Comparison of ENCODE assay signal across 16 cellular contexts in the genomic region with DNA sequence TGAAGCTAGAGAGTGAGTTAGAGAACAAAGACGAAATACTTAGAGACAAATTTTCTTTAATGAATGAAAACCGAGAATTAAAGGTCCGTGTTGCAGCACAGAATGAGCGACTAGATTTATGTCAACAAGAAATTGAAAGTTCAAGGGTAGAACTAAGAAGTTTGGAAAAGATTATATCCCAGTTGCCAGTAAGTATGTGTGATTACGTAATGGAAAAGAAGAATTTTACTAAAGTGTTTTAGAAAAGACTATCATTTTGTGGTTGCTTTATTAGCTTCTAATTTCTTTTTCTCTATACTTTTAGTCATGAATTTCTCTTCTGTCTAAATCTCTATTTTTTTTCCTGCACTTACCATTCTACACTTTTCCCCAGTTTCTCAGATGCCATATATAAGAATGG. TPM values are rescaled to one million over a fixed set of nuclear protein-coding genes. Genes with fewer than 3 reads are reported as not detected.
A peak's percentile ranks its signal among the peaks of the same experiment; 100 is the strongest.
DNase-seq lines count a peak whose midpoint lies in the region; ATAC-seq, FAIRE-seq and TF ChIP-seq lines count a peak whose summit lies in the region.
"Had no signal": no experiment of that assay in that cellular context is flagged by ENCODE, and none has a peak within 500 bp of the region (broad histone marks: within the 10 kb centered on the region; RNA-seq: fewer than 3 reads in every experiment).

No MANE protein-coding gene starts in this region.

- no peaks in the 10 kb centered on the region for H3K4me1 ChIP-seq in IMR-90 (ENCODE audit: control insufficient read depth, insufficient read depth, low read length)
- no peaks in the 10 kb centered on the region for H3K4me1 ChIP-seq in K562 (replicated peaks in 1 of 2; ENCODE audit: control insufficient read depth in 2 of 2, insufficient read depth in 2 of 2, low read length in 2 of 2)
- no peaks in the 10 kb centered on the region for H3K4me1 ChIP-seq in left lung

- H2AFZ ChIP-seq in IMR-90 (replicated peaks; ENCODE audit: low read length, poor library complexity) (no peak overlapping the region), K562 (ENCODE audit: low read depth, low read length) (no peak overlapping the region)
- H2AFZ ChIP-seq: GM23248 had no signal

- CTCF ChIA-PET in IMR-90 (lab: Yijun Ruan, JAX) (interaction anchor here (0.5 kb wide), 1 partner anchor 10 kb away, joined by 3 read pairs; no protein-coding TSS in a partner anchor), K562 (lab: Yijun Ruan, JAX; ENCODE audit: low intra/inter-chr PET ratio) (no interaction called here)

- TF ChIP-seq RAD21 in IMR-90 (IDR thresholded peaks at IDR 0.05; ENCODE audit: low read length) (no peak), K562 (CRISPR knock-in tag; conservative IDR thresholded peaks at IDR 0.05 in 1 of 2, IDR thresholded peaks at IDR 0.05 in 1 of 2) (no peak)

- H3K56ac ChIP-seq in IMR-90 (ENCODE audit: extremely low read depth, insufficient read depth, low read length): no peak overlapping the region

- no peak overlapping the region for H3K23ac ChIP-seq in IMR-90 (ENCODE audit: low read depth, low read length)

- no peak overlapping the region for H3K18ac ChIP-seq in IMR-90 (ENCODE audit: low read depth, low read length)

- no peak overlapping the region for H3K4ac ChIP-seq in IMR-90 (ENCODE audit: low read depth, low read length)

- DNase-seq in IMR-90 (no peak), K562 (ENCODE audit: extremely low read depth in 1 of 4, low spot score in 3 of 4) (no peak), left lung (no peak), GF-D8 (lab: John Stamatoyannopoulos, UW) (no peak), head of caudate nucleus (no peak)
- DNase-seq: 8988T; ACHN; C1 segment of cervical spinal cord; CD4-positive, alpha-beta memory T cell; DMS79; GM23248 had no signal

- H3K27ac ChIP-seq in IMR-90 (ENCODE audit: insufficient read depth, low read length) (no peak overlapping the region), K562 (ENCODE audit: extremely low read depth, low read depth, low read length) (no peak overlapping the region), left lung (peak overlapping the region in 1 of 2 donors; percentile 22)
- H3K27ac ChIP-seq: GM23248 had no signal

- 93% methylated on average over 4 of the region's 5 CpGs; no CpG with 5 or more reads in 1 of the 2 experiments for WGBS in IMR-90 (ENCODE audit: extremely low coverage in 2 of 2, insufficient read length in 1 of 2), 2 experiments
- 91% methylated on average over 5 of the region's 5 CpGs for WGBS in K562 (ENCODE audit: insufficient coverage, low coverage, missing lambda C conversion rate)

- H3K4me3 ChIP-seq in IMR-90 (ENCODE audit: insufficient read depth, low read depth, low read length) (no peak overlapping the region), K562 (no peak overlapping the region), left lung (no peak overlapping the region)
- H3K4me3 ChIP-seq: GM23248 had no signal

- H3K14ac ChIP-seq in IMR-90 (replicated peaks; ENCODE audit: low read depth, low read length): no peak overlapping the region

- no peak for TF ChIP-seq CTCF in IMR-90 (conservative IDR thresholded peaks at IDR 0.05; ENCODE audit: low read depth, low read length)
- TF ChIP-seq CTCF in K562 (IDR thresholded peaks at IDR 0.05 in 2 of 3, conservative IDR thresholded peaks at IDR 0.05 in 1 of 3; ENCODE audit: insufficient read depth in 2 of 3, low read depth in 1 of 3, low read length in 3 of 3): no peak
- TF ChIP-seq CTCF in left lung (IDR thresholded peaks at IDR 0.05): no peak

- H3K9me1 ChIP-seq in IMR-90 (ENCODE audit: insufficient read depth, low read length): no peaks in the 10 kb centered on the region
- H3K9me1 ChIP-seq in K562 (ENCODE audit: control insufficient read depth, insufficient read depth, low read length): no peaks in the 10 kb centered on the region

- no peak overlapping the region for H3K9ac ChIP-seq in IMR-90 (ENCODE audit: low read depth, low read length)
- no peak overlapping the region for H3K9ac ChIP-seq in K562 (ENCODE audit: insufficient read depth in 1 of 2, low read depth in 2 of 2, low read length in 2 of 2)
- H3K9ac ChIP-seq: GM23248 had no signal

- no peak overlapping the region for H2AK5ac ChIP-seq in IMR-90 (ENCODE audit: low read depth, low read length)

- ATAC-seq in IMR-90 (ENCODE audit: low read depth): no peak
- ATAC-seq in K562: no peak
- peak; percentile 47 for ATAC-seq in left lung
- no peak for ATAC-seq in GM18511 (IDR thresholded peaks at IDR 0.05; ENCODE audit: unreplicated experiment)
- ATAC-seq in HG02885 (IDR thresholded peaks at IDR 0.05; ENCODE audit: poor library complexity, unreplicated experiment): no peak
- ATAC-seq: HCT116 had no signal

- intact Hi-C loops in IMR-90 (cut with micrococcal nuclease): no loop called here
- intact Hi-C loops in K562 (cut with micrococcal nuclease): no loop called here
- intact Hi-C loops in left lung (cut with DNase I): no loop called here
- intact Hi-C loops in head of caudate nucleus (cut with DNase I): no loop called here

- H3K27me3 ChIP-seq in IMR-90 (ENCODE audit: control insufficient read depth, insufficient read depth, low read length) (no peaks in the 10 kb centered on the region), K562 (ENCODE audit: control insufficient read depth in 2 of 2, insufficient read depth in 2 of 2, low read length in 2 of 2) (no peaks in the 10 kb centered on the region), left lung (no peaks in the 10 kb centered on the region)

- TF ChIP-seq POLR2A in IMR-90 (IDR thresholded peaks at IDR 0.05; ENCODE audit: low read depth, low read length) (no peak), K562 (conservative IDR thresholded peaks at IDR 0.05) (no peak)

- POLR2A ChIA-PET in IMR-90 (lab: Charles Lee; ENCODE audit: unreplicated experiment): no interaction called here
- POLR2A ChIA-PET in K562 (lab: Yijun Ruan, JAX): no interaction called here

- H3K9me3 ChIP-seq in IMR-90 (ENCODE audit: control insufficient read depth, insufficient read depth, low read length) (no peaks in the 10 kb centered on the region), K562 (replicated peaks; ENCODE audit: control insufficient read depth, insufficient read depth, low read depth, low read length) (no peaks in the 10 kb centered on the region), left lung (no peaks in the 10 kb centered on the region)

- no peak overlapping the region for H4K8ac ChIP-seq in IMR-90 (ENCODE audit: low read depth in 2 of 2, low read length in 2 of 2)

- no peak overlapping the region for H2BK120ac ChIP-seq in IMR-90 (ENCODE audit: low read depth, low read length)

- peaks cover 1% of the 10 kb centered on the region; the same call in 1 of the 2 replicates for H3K36me3 ChIP-seq in IMR-90 (ENCODE audit: control insufficient read depth, insufficient read depth, low read length)
- H3K36me3 ChIP-seq in K562 (ENCODE audit: control insufficient read depth, insufficient read depth, low read length): peaks cover 63% of the 10 kb centered on the region; the same call in 2 of the 3 replicates
- peaks cover 0 to 16% of the 10 kb centered on the region in 2 donors for H3K36me3 ChIP-seq in left lung

- H3K79me1 ChIP-seq in IMR-90 (ENCODE audit: low read depth in 1 of 2, low read length in 2 of 2): no peaks in the 10 kb centered on the region

- H3K4me2 ChIP-seq in IMR-90 (ENCODE audit: low read depth, low read length) (no peak overlapping the region), K562 (ENCODE audit: insufficient read depth, low read length) (no peak overlapping the region)

- no peak for TF ChIP-seq EP300 in K562 (IDR thresholded peaks at IDR 0.05; ENCODE audit: low read length)

- H2BK15ac ChIP-seq in IMR-90 (ENCODE audit: low read depth, low read length): no peak overlapping the region

- no TSS peak for BruUV-seq in IMR-90 (replicated peaks; lab: Mats Ljungman, UMichigan)
- no TSS peak for BruUV-seq in K562 (replicated peaks; lab: Mats Ljungman, UMichigan)

- in situ Hi-C loops in IMR-90 (cut with MboI; ENCODE audit: low sequenced_read_pairs): no loop called here
- in situ Hi-C loops in K562 (cut with MboI): no loop called here

- H4K5ac ChIP-seq in IMR-90 (ENCODE audit: low read depth, low read length): no peak overlapping the region

- H4K20me1 ChIP-seq in IMR-90 (ENCODE audit: insufficient read depth, low read length): no peaks in the 10 kb centered on the region
- H4K20me1 ChIP-seq in K562 (replicated peaks; ENCODE audit: control insufficient read depth, insufficient read depth, low read length): no peaks in the 10 kb centered on the region

- no peak overlapping the region for H4K91ac ChIP-seq in IMR-90 (ENCODE audit: insufficient read depth, low read depth, low read length)

- no peak overlapping the region for H2BK20ac ChIP-seq in IMR-90 (ENCODE audit: low read depth, low read length)

- no peak overlapping the region for H2BK5ac ChIP-seq in IMR-90 (ENCODE audit: low read depth, low read length, poor library complexity, severe bottlenecking)

- no peaks in the 10 kb centered on the region for H3K79me2 ChIP-seq in K562 (ENCODE audit: control insufficient read depth, insufficient read depth, low read length)

- FAIRE-seq in A204.1 (lab: Jason Lieb, UNC): peak; percentile 6
- FAIRE-seq in K562 (lab: Jason Lieb, UNC): no peak
- FAIRE-seq: H54 had no signal

- H2AK9ac ChIP-seq in IMR-90 (replicated peaks; ENCODE audit: low read depth, low read length, poor library complexity): no peak overlapping the region

- dilution Hi-C loops in IMR-90 (cut with HindIII; ENCODE audit: low sequenced_read_pairs, unreplicated experiment): no loop called here

RNA-seq across cellular contexts. Expression of a gene that starts 26.7 kb away (rescaled TPM):
- total RNA-seq in IMR-90 (2012; rRNA removed): 7.3 and 20.0 TPM in 2 replicates
- polyA plus RNA-seq in IMR-90 (2012; rRNA removed): 4.3 and 5.5 TPM in 2 replicates
- polyA plus RNA-seq in IMR-90 (2012; cell fraction: cytosol; rRNA removed): 0.74 and 0.75 TPM in 2 replicates
- 1.8 and 8.3 TPM in 2 replicates for polyA plus RNA-seq in IMR-90 (2012; cell fraction: nucleus; rRNA removed; ENCODE audit: low replicate concordance)
- total RNA-seq in K562 (2011; cell fraction: chromatin; rRNA removed; ENCODE audit: low replicate concordance): 8.1 and 57.0 TPM in 2 replicates
- total RNA-seq in K562 (2011; cell fraction: nucleolus; rRNA removed): 4.2 and 9.7 TPM in 2 replicates
- 9.6 and 14.3 TPM in 2 replicates for total RNA-seq in K562 (2011; cell fraction: nucleoplasm; rRNA removed)
- total RNA-seq in K562 (2014; rRNA removed): 14.7 and 21.6 TPM in 2 replicates
- 29.5 and 35.9 TPM in 2 replicates for total RNA-seq in K562 (2014; rRNA removed; fragmentation: Illumina TruSeq; extraction: Trizol)
- total RNA-seq in K562 (2015; rRNA removed; fragmentation: Illumina TruSeq; extraction: Trizol): 29.7 and 34.2 TPM in 2 replicates
- total RNA-seq in K562 (2021): 20.4 TPM in 2 replicates
- polyA plus RNA-seq in K562 (2011; rRNA removed): 21.1 and 22.2 TPM in 2 replicates
- polyA plus RNA-seq in K562 (2011; cell fraction: cytosol; rRNA removed): 1.9 and 4.5 TPM in 2 replicates
- polyA plus RNA-seq in K562 (2011; cell fraction: nucleus; rRNA removed): 15.4 and 24.3 TPM in 2 replicates
- 22.2 and 25.5 TPM in 2 replicates for polyA plus RNA-seq in K562 (2012)
- 23.4 and 24.3 TPM in 2 replicates for polyA plus RNA-seq in K562 (2014; fragmentation: Illumina TruSeq; extraction: Trizol)
- 10 to 100 TPM; 19.5 to 24.6 TPM for polyA plus RNA-seq in K562 (2014; fragmentation: Nextera tagmentation; extraction: Ambion mirVana)
- polyA plus RNA-seq in K562 (2014; rRNA removed): 20.2 and 24.7 TPM in 2 replicates
- 25.3 and 42.5 TPM in 2 replicates for polyA minus RNA-seq in K562 (2011; rRNA and poly(A)+ RNA removed)
- 12.2 and 14.1 TPM in 2 replicates for polyA minus RNA-seq in K562 (2011; cell fraction: cytosol; rRNA and poly(A)+ RNA removed)
- 11.0 and 25.7 TPM in 2 replicates for polyA minus RNA-seq in K562 (2011; cell fraction: nucleus; rRNA and poly(A)+ RNA removed)
- total RNA-seq in left lung: 1 to 10 TPM; 4.1 to 6.2 TPM

RNA-seq across cellular contexts. Expression of a gene that starts 27.0 kb away (rescaled TPM):
- 20.1 and 53.3 TPM in 2 replicates for total RNA-seq in IMR-90 (2012; rRNA removed)
- 38.1 and 39.0 TPM in 2 replicates for polyA plus RNA-seq in IMR-90 (2012; rRNA removed)
- 11.1 and 12.9 TPM in 2 replicates for polyA plus RNA-seq in IMR-90 (2012; cell fraction: cytosol; rRNA removed)
- polyA plus RNA-seq in IMR-90 (2012; cell fraction: nucleus; rRNA removed; ENCODE audit: low replicate concordance): 5.0 and 19.1 TPM in 2 replicates
- total RNA-seq in K562 (2011; cell fraction: chromatin; rRNA removed; ENCODE audit: low replicate concordance): 40.9 and 83.3 TPM in 2 replicates
- 32.5 and 42.5 TPM in 2 replicates for total RNA-seq in K562 (2011; cell fraction: nucleolus; rRNA removed)
- 60.3 and 83.3 TPM in 2 replicates for total RNA-seq in K562 (2011; cell fraction: nucleoplasm; rRNA removed)
- total RNA-seq in K562 (2014; rRNA removed): 64.2 and 87.1 TPM in 2 replicates
- total RNA-seq in K562 (2014; rRNA removed; fragmentation: Illumina TruSeq; extraction: Trizol): 67.2 and 76.3 TPM in 2 replicates
- 75.9 and 83.7 TPM in 2 replicates for total RNA-seq in K562 (2015; rRNA removed; fragmentation: Illumina TruSeq; extraction: Trizol)
- 68.1 and 74.5 TPM in 2 replicates for total RNA-seq in K562 (2021)
- polyA plus RNA-seq in K562 (2011; rRNA removed): 53.5 and 71.3 TPM in 2 replicates
- polyA plus RNA-seq in K562 (2011; cell fraction: cytosol; rRNA removed): 31.2 and 37.7 TPM in 2 replicates
- polyA plus RNA-seq in K562 (2011; cell fraction: nucleus; rRNA removed): 22.2 and 24.8 TPM in 2 replicates
- polyA plus RNA-seq in K562 (2012): 47.8 and 59.5 TPM in 2 replicates
- 60.9 and 63.5 TPM in 2 replicates for polyA plus RNA-seq in K562 (2014; fragmentation: Illumina TruSeq; extraction: Trizol)
- 10 to 100 TPM; 28.7 to 43.9 TPM for polyA plus RNA-seq in K562 (2014; fragmentation: Nextera tagmentation; extraction: Ambion mirVana)
- polyA plus RNA-seq in K562 (2014; rRNA removed): 70.0 and 71.9 TPM in 2 replicates
- 66.2 and 73.9 TPM in 2 replicates for polyA minus RNA-seq in K562 (2011; rRNA and poly(A)+ RNA removed)
- 73.0 and 84.8 TPM in 2 replicates for polyA minus RNA-seq in K562 (2011; cell fraction: cytosol; rRNA and poly(A)+ RNA removed)
- polyA minus RNA-seq in K562 (2011; cell fraction: nucleus; rRNA and poly(A)+ RNA removed): 23.7 and 32.3 TPM in 2 replicates
- 10 to 100 TPM; 89.2 to 95.5 TPM for total RNA-seq in left lung
